Comparison of ENCODE assay signal across 17 cellular contexts in genomic region chr19:1386945-1387683, GRCh38. TPM values are rescaled to one million over a fixed set of nuclear protein-coding genes. Genes with fewer than 3 reads are reported as not detected.
DNase-seq lines count a peak whose midpoint lies in the region; ATAC-seq, FAIRE-seq and TF ChIP-seq lines count a peak whose summit lies in the region.
"Had no signal": no experiment of that assay in that cellular context is flagged by ENCODE, and none has a peak within 500 bp of the region (broad histone marks: within the 10 kb centered on the region; RNA-seq: fewer than 3 reads in every experiment).

No MANE protein-coding gene starts in this region.

- FAIRE-seq in HepG2 (lab: Jason Lieb, UNC) (no peak), K562 (lab: Jason Lieb, UNC) (no peak)
- FAIRE-seq: A549, GM19239 had no signal

- H3K27ac ChIP-seq in HepG2 (ENCODE audit: extremely low read length, insufficient read depth, low read length) (no peak overlapping the region), right lobe of liver (no peak overlapping the region), K562 (ENCODE audit: extremely low read depth, low read depth, low read length) (no peak overlapping the region), layer of hippocampus (ENCODE audit: low read depth, low read length) (peak overlapping the region; percentile 77)
- H3K27ac ChIP-seq: A549, SK-N-MC had no signal

- H3K4me1 ChIP-seq in HepG2 (ENCODE audit: insufficient read depth, low read length) (peaks cover 18% of the 10 kb centered on the region), right lobe of liver (peaks cover 0 to 7% (median 3%) of the 10 kb centered on the region in 4 donors), K562 (replicated peaks in 1 of 2; ENCODE audit: control insufficient read depth in 2 of 2, insufficient read depth in 2 of 2, low read length in 2 of 2) (peaks cover 0 to 52% of the 10 kb centered on the region in 2 experiments; a peak in 2 of 5 replicates)

- H3K4me2 ChIP-seq in HepG2 (ENCODE audit: low read depth, low read length) (no peak overlapping the region), K562 (ENCODE audit: insufficient read depth, low read length) (no peak overlapping the region)
- H3K4me2 ChIP-seq: A549 had no signal

- no peaks in the 10 kb centered on the region; a peak in 1 of 5 replicates for H3K27me3 ChIP-seq in HepG2 (ENCODE audit: control insufficient read depth in 1 of 2, insufficient read depth in 2 of 2, low read length in 2 of 2)
- no peaks in the 10 kb centered on the region for H3K27me3 ChIP-seq in right lobe of liver
- H3K27me3 ChIP-seq in K562 (ENCODE audit: control insufficient read depth in 2 of 2, insufficient read depth in 2 of 2, low read length in 2 of 2): no peaks in the 10 kb centered on the region
- H3K27me3 ChIP-seq in layer of hippocampus (ENCODE audit: control insufficient read depth, insufficient read depth, low read length): no peaks in the 10 kb centered on the region

- 98% methylated on average over 35 of the region's 39 CpGs for WGBS in HepG2 (ENCODE audit: low lambda C conversion rate)
- 84% methylated on average over 5 of the region's 39 CpGs for WGBS in right lobe of liver (ENCODE audit: insufficient coverage, low coverage, low lambda C conversion rate, missing lambda C conversion rate)
- 97% methylated on average over 24 of the region's 39 CpGs for WGBS in K562 (ENCODE audit: insufficient coverage, low coverage, missing lambda C conversion rate)

- H3K9ac ChIP-seq in HepG2 (ENCODE audit: insufficient read depth, low read depth, low read length) (no peak overlapping the region), K562 (ENCODE audit: insufficient read depth in 1 of 2, low read depth in 2 of 2, low read length in 2 of 2) (peak overlapping the region in 1 of 2 experiments; percentile 2; a peak in 2 of 4 replicates)

- TF ChIP-seq POLR2A in HepG2 (IDR thresholded peaks at IDR 0.05; ENCODE audit: insufficient read depth in 1 of 2, low read depth in 2 of 2, low read length in 2 of 2) (no peak), right lobe of liver (IDR thresholded peaks at IDR 0.05) (no peak), K562 (conservative IDR thresholded peaks at IDR 0.05) (no peak)

- no peaks in the 10 kb centered on the region for H4K20me1 ChIP-seq in HepG2 (ENCODE audit: insufficient read depth, low read length)
- peaks cover 5% of the 10 kb centered on the region for H4K20me1 ChIP-seq in K562 (replicated peaks; ENCODE audit: control insufficient read depth, insufficient read depth, low read length)

- no peaks in the 10 kb centered on the region for H3K9me1 ChIP-seq in K562 (ENCODE audit: control insufficient read depth, insufficient read depth, low read length)

- intact Hi-C loops in HepG2 (cut with micrococcal nuclease; ENCODE audit: unreplicated experiment): no loop called here
- intact Hi-C loops in right lobe of liver (cut with DNase I): no loop called here
- intact Hi-C loops in K562 (cut with micrococcal nuclease): no loop called here

- in situ Hi-C loops in HepG2 (cut with HindIII; ENCODE audit: extremely low pct_ligation_motif_present, low pct_unique_long_range_greater_than_20kb) (no loop called here), K562 (cut with MboI) (no loop called here)

- H2AFZ ChIP-seq in HepG2 (ENCODE audit: low read length) (no peak overlapping the region), K562 (ENCODE audit: low read depth, low read length) (no peak overlapping the region)

- TF ChIP-seq RAD21 in HepG2 (CRISPR knock-in tag; IDR thresholded peaks at IDR 0.05) (no peak), K562 (CRISPR knock-in tag; conservative IDR thresholded peaks at IDR 0.05 in 1 of 2, IDR thresholded peaks at IDR 0.05 in 1 of 2) (no peak)

- H3K9me3 ChIP-seq in HepG2 (ENCODE audit: low read length) (no peaks in the 10 kb centered on the region), right lobe of liver (no peaks in the 10 kb centered on the region), K562 (replicated peaks; ENCODE audit: control insufficient read depth, insufficient read depth, low read depth, low read length) (no peaks in the 10 kb centered on the region)
- H3K9me3 ChIP-seq: A549 had no signal

- H3K79me2 ChIP-seq in HepG2 (ENCODE audit: insufficient read depth, low read length) (peaks cover 13% of the 10 kb centered on the region), K562 (ENCODE audit: control insufficient read depth, insufficient read depth, low read length) (peaks cover 45% of the 10 kb centered on the region)

- POLR2A ChIA-PET in HepG2 (lab: Yijun Ruan, JAX): no interaction called here
- POLR2A ChIA-PET in K562 (lab: Yijun Ruan, JAX): interaction anchor here (0.5 kb wide), 1 partner anchor 88 kb away, joined by 4 read pairs; no protein-coding TSS in a partner anchor

- ATAC-seq in HepG2 (no peak), right lobe of liver (no peak), K562 (no peak)
- ATAC-seq: A549, Panc1 had no signal

- TF ChIP-seq CTCF in HepG2 (CRISPR knock-in tag; IDR thresholded peaks at IDR 0.05): no peak
- TF ChIP-seq CTCF in right lobe of liver (IDR thresholded peaks at IDR 0.05): no peak
- TF ChIP-seq CTCF in K562 (IDR thresholded peaks at IDR 0.05 in 2 of 3, conservative IDR thresholded peaks at IDR 0.05 in 1 of 3; ENCODE audit: insufficient read depth in 2 of 3, low read depth in 1 of 3, low read length in 3 of 3): no peak

- no peak for DNase-seq in HepG2 (ENCODE audit: low spot score)
- no peak for DNase-seq in right lobe of liver
- DNase-seq in K562 (ENCODE audit: extremely low read depth in 1 of 4, low spot score in 3 of 4): no peak
- DNase-seq in NCI-H1417 (lab: John Stamatoyannopoulos, UW): no peak
- no peak for DNase-seq in OCI-M2 (lab: John Stamatoyannopoulos, UW; ENCODE audit: unreplicated experiment)
- DNase-seq in NCI-H524 treated with DMSO at 0.1 percent for 48 hours (lab: John Stamatoyannopoulos, UW): no peak
- DNase-seq: COR-L47, H9, NCI-H1105 treated with DMSO at 0.1 percent for 48 hours, NCI-H187 treated with DMSO at 0.1 percent for 48 hours, NCI-H774, Right ventricle myocardium superior had no signal

- no TSS peak for BruUV-seq in HepG2 (replicated peaks; lab: Mats Ljungman, UMichigan)
- BruUV-seq in K562 (replicated peaks; lab: Mats Ljungman, UMichigan): no TSS peak

- H3K36me3 ChIP-seq in HepG2 (replicated peaks in 1 of 2; ENCODE audit: control insufficient read depth in 1 of 2, insufficient read depth in 2 of 2, low read length in 2 of 2): peaks cover 8 to 28% of the 10 kb centered on the region in 2 experiments; a peak in 4 of 5 replicates
- H3K36me3 ChIP-seq in right lobe of liver: peaks cover 0 to 22% (median 3%) of the 10 kb centered on the region in 4 donors
- peaks cover 60% of the 10 kb centered on the region; the same call in 2 of the 3 replicates for H3K36me3 ChIP-seq in K562 (ENCODE audit: control insufficient read depth, insufficient read depth, low read length)

- CTCF ChIA-PET in HepG2 (lab: Yijun Ruan, JAX; ENCODE audit: low intra/inter-chr PET ratio, low total read pairs) (no interaction called here), K562 (lab: Yijun Ruan, JAX; ENCODE audit: low intra/inter-chr PET ratio) (no interaction called here)

- TF ChIP-seq EP300 in HepG2 (IDR thresholded peaks at IDR 0.05; ENCODE audit: low read depth in 2 of 2, low read length in 2 of 2) (no peak), HepG2 (CRISPR knock-in tag; IDR thresholded peaks at IDR 0.05; ENCODE audit: borderline replicate concordance) (no peak), K562 (IDR thresholded peaks at IDR 0.05; ENCODE audit: low read length) (no peak)

- H3K4me3 ChIP-seq in HepG2 (replicated peaks in 1 of 3; ENCODE audit: insufficient read depth in 1 of 3, low read depth in 2 of 3, low read length in 3 of 3) (no peak overlapping the region), right lobe of liver (no peak overlapping the region), K562 (no peak overlapping the region)
- H3K4me3 ChIP-seq: A549, SK-N-MC had no signal

RNA-seq across cellular contexts. Expression of gene NDUFS7, which starts 3.4 kb away (rescaled TPM):
- total RNA-seq in HepG2 (2016; rRNA removed; fragmentation: Illumina TruSeq; extraction: Trizol): 41.9 and 66.9 TPM in 2 replicates
- total RNA-seq in HepG2 (2016; cell fraction: cytosol; rRNA removed; fragmentation: Illumina TruSeq; extraction: Trizol; ENCODE audit: low read depth): 18.8 and 21.5 TPM in 2 replicates
- 44.6 and 65.2 TPM in 2 replicates for total RNA-seq in HepG2 (2016; cell fraction: insoluble cytoplasmic fraction; rRNA removed; fragmentation: Illumina TruSeq; extraction: Trizol)
- total RNA-seq in HepG2 (2016; cell fraction: membrane; rRNA removed; fragmentation: Illumina TruSeq; extraction: Trizol): 20.5 and 26.2 TPM in 2 replicates
- 38.7 and 47.0 TPM in 2 replicates for total RNA-seq in HepG2 (2016; cell fraction: nucleus; rRNA removed; fragmentation: Illumina TruSeq; extraction: Trizol)
- 34.3 and 39.2 TPM in 2 replicates for polyA plus RNA-seq in HepG2 (2011; rRNA removed)
- 40.7 and 105 TPM in 2 replicates for polyA plus RNA-seq in HepG2 (2011; cell fraction: cytosol; rRNA removed)
- polyA plus RNA-seq in HepG2 (2011; cell fraction: nucleus; rRNA removed): 81.3 and 103 TPM in 2 replicates
- polyA plus RNA-seq in HepG2 (2012): 23.8 and 33.4 TPM in 2 replicates
- polyA plus RNA-seq in HepG2 (2016; cell fraction: cytosol; fragmentation: Illumina TruSeq; extraction: Trizol; ENCODE audit: low read depth): 23.8 and 28.5 TPM in 2 replicates
- 44.9 and 52.6 TPM in 2 replicates for polyA plus RNA-seq in HepG2 (2016; cell fraction: insoluble cytoplasmic fraction; fragmentation: Illumina TruSeq; extraction: Trizol; ENCODE audit: low read depth)
- 17.9 and 21.2 TPM in 2 replicates for polyA plus RNA-seq in HepG2 (2016; cell fraction: membrane; fragmentation: Illumina TruSeq; extraction: Trizol; ENCODE audit: low read depth)
- 72.2 and 84.5 TPM in 2 replicates for polyA plus RNA-seq in HepG2 (2016; cell fraction: nucleus; fragmentation: Illumina TruSeq; extraction: Trizol; ENCODE audit: insufficient read depth, low read depth)
- 40.5 and 74.3 TPM in 2 replicates for polyA minus RNA-seq in HepG2 (2011; rRNA and poly(A)+ RNA removed; ENCODE audit: low replicate concordance)
- polyA minus RNA-seq in HepG2 (2011; cell fraction: cytosol; rRNA and poly(A)+ RNA removed): 34.4 and 46.1 TPM in 2 replicates
- polyA minus RNA-seq in HepG2 (2011; cell fraction: nucleus; rRNA and poly(A)+ RNA removed): 8.9 and 9.0 TPM in 2 replicates
- total RNA-seq in right lobe of liver: 100 to 1,000 TPM in 2 of 6 experiments, 10 to 100 TPM in 4; 70.1 to 210 (median 85.0) TPM
- 66.7 and 198 TPM in 2 replicates for total RNA-seq in K562 (2011; cell fraction: chromatin; rRNA removed; ENCODE audit: low replicate concordance)
- total RNA-seq in K562 (2011; cell fraction: nucleolus; rRNA removed): 157 and 164 TPM in 2 replicates
- total RNA-seq in K562 (2011; cell fraction: nucleoplasm; rRNA removed): 136 and 201 TPM in 2 replicates
- total RNA-seq in K562 (2014; rRNA removed): 253 and 295 TPM in 2 replicates
- total RNA-seq in K562 (2014; rRNA removed; fragmentation: Illumina TruSeq; extraction: Trizol): 4.9 and 6.0 TPM in 2 replicates
- 108 and 142 TPM in 2 replicates for total RNA-seq in K562 (2015; rRNA removed; fragmentation: Illumina TruSeq; extraction: Trizol)
- 266 and 293 TPM in 2 replicates for total RNA-seq in K562 (2021)
- 56.7 and 107 TPM in 2 replicates for polyA plus RNA-seq in K562 (2011; rRNA removed)
- 225 and 766 TPM in 2 replicates for polyA plus RNA-seq in K562 (2011; cell fraction: cytosol; rRNA removed)
- 159 and 202 TPM in 2 replicates for polyA plus RNA-seq in K562 (2011; cell fraction: nucleus; rRNA removed)
- polyA plus RNA-seq in K562 (2012): 194 and 288 TPM in 2 replicates
- polyA plus RNA-seq in K562 (2014; fragmentation: Illumina TruSeq; extraction: Trizol): 11.4 and 105 TPM in 2 replicates
- 10 to 100 TPM; 28.2 to 60.6 TPM for polyA plus RNA-seq in K562 (2014; fragmentation: Nextera tagmentation; extraction: Ambion mirVana)
- polyA plus RNA-seq in K562 (2014; rRNA removed): 271 and 292 TPM in 2 replicates
- 32.1 and 38.2 TPM in 2 replicates for polyA minus RNA-seq in K562 (2011; rRNA and poly(A)+ RNA removed)
- 125 and 190 TPM in 2 replicates for polyA minus RNA-seq in K562 (2011; cell fraction: cytosol; rRNA and poly(A)+ RNA removed)
- 30.8 and 41.1 TPM in 2 replicates for polyA minus RNA-seq in K562 (2011; cell fraction: nucleus; rRNA and poly(A)+ RNA removed)

RNA-seq across cellular contexts. Expression of gene GAMT, which starts 14.2 kb away (rescaled TPM):
- total RNA-seq in HepG2 (2016; rRNA removed; fragmentation: Illumina TruSeq; extraction: Trizol) (113 and 124 TPM in 2 replicates), right lobe of liver (100 to 1,000 TPM; 151 to 380 (median 221) TPM), K562 (2014; rRNA removed) (35.2 and 47.8 TPM in 2 replicates), K562 (2014; rRNA removed; fragmentation: Illumina TruSeq; extraction: Trizol) (6.1 and 11.1 TPM in 2 replicates), K562 (2015; rRNA removed; fragmentation: Illumina TruSeq; extraction: Trizol) (25.9 and 28.7 TPM in 2 replicates), K562 (2021) (35.3 and 37.5 TPM in 2 replicates)
- total RNA-seq in HepG2 (2016; cell fraction: cytosol; rRNA removed; fragmentation: Illumina TruSeq; extraction: Trizol; ENCODE audit: low read depth): 167 and 206 TPM in 2 replicates
- 112 and 125 TPM in 2 replicates for total RNA-seq in HepG2 (2016; cell fraction: insoluble cytoplasmic fraction; rRNA removed; fragmentation: Illumina TruSeq; extraction: Trizol)
- total RNA-seq in HepG2 (2016; cell fraction: membrane; rRNA removed; fragmentation: Illumina TruSeq; extraction: Trizol): 130 and 170 TPM in 2 replicates
- 42.6 and 51.4 TPM in 2 replicates for total RNA-seq in HepG2 (2016; cell fraction: nucleus; rRNA removed; fragmentation: Illumina TruSeq; extraction: Trizol)
- polyA plus RNA-seq in HepG2 (2011; rRNA removed) (115 and 120 TPM in 2 replicates), K562 (2011; rRNA removed) (27.2 and 42.1 TPM in 2 replicates), K562 (2014; fragmentation: Illumina TruSeq; extraction: Trizol) (26.2 and 35.1 TPM in 2 replicates), K562 (2014; fragmentation: Nextera tagmentation; extraction: Ambion mirVana) (1 to 10 TPM; 1.3 to 2.1 TPM), K562 (2014; rRNA removed) (33.3 and 37.8 TPM in 2 replicates)
- polyA plus RNA-seq in HepG2 (2011; cell fraction: cytosol; rRNA removed): 103 and 156 TPM in 2 replicates
- 88.3 and 90.1 TPM in 2 replicates for polyA plus RNA-seq in HepG2 (2011; cell fraction: nucleus; rRNA removed)
- polyA plus RNA-seq in HepG2 (2012): 74.3 and 76.0 TPM in 2 replicates
- 282 and 316 TPM in 2 replicates for polyA plus RNA-seq in HepG2 (2016; cell fraction: cytosol; fragmentation: Illumina TruSeq; extraction: Trizol; ENCODE audit: low read depth)
- 152 and 183 TPM in 2 replicates for polyA plus RNA-seq in HepG2 (2016; cell fraction: insoluble cytoplasmic fraction; fragmentation: Illumina TruSeq; extraction: Trizol; ENCODE audit: low read depth)
- 195 and 222 TPM in 2 replicates for polyA plus RNA-seq in HepG2 (2016; cell fraction: membrane; fragmentation: Illumina TruSeq; extraction: Trizol; ENCODE audit: low read depth)
- polyA plus RNA-seq in HepG2 (2016; cell fraction: nucleus; fragmentation: Illumina TruSeq; extraction: Trizol; ENCODE audit: insufficient read depth, low read depth): 119 and 134 TPM in 2 replicates
- 46.3 and 144 TPM in 2 replicates for polyA minus RNA-seq in HepG2 (2011; rRNA and poly(A)+ RNA removed; ENCODE audit: low replicate concordance)
- polyA minus RNA-seq in HepG2 (2011; cell fraction: cytosol; rRNA and poly(A)+ RNA removed): 48.8 and 63.0 TPM in 2 replicates
- polyA minus RNA-seq in HepG2 (2011; cell fraction: nucleus; rRNA and poly(A)+ RNA removed): 20.3 and 21.1 TPM in 2 replicates
- 8.0 and 26.2 TPM in 2 replicates for total RNA-seq in K562 (2011; cell fraction: chromatin; rRNA removed; ENCODE audit: low replicate concordance)
- 17.6 and 18.7 TPM in 2 replicates for total RNA-seq in K562 (2011; cell fraction: nucleolus; rRNA removed)
- total RNA-seq in K562 (2011; cell fraction: nucleoplasm; rRNA removed): 11.9 and 13.9 TPM in 2 replicates
- 46.5 and 96.1 TPM in 2 replicates for polyA plus RNA-seq in K562 (2011; cell fraction: cytosol; rRNA removed)
- polyA plus RNA-seq in K562 (2011; cell fraction: nucleus; rRNA removed): 23.4 and 27.7 TPM in 2 replicates
- 44.0 and 47.8 TPM in 2 replicates for polyA plus RNA-seq in K562 (2012)
- polyA minus RNA-seq in K562 (2011; rRNA and poly(A)+ RNA removed): 8.4 and 12.9 TPM in 2 replicates
- polyA minus RNA-seq in K562 (2011; cell fraction: cytosol; rRNA and poly(A)+ RNA removed): 22.1 and 26.4 TPM in 2 replicates
- polyA minus RNA-seq in K562 (2011; cell fraction: nucleus; rRNA and poly(A)+ RNA removed): 6.7 and 7.7 TPM in 2 replicates

RNA-seq across cellular contexts. Expression of gene DAZAP1, which starts 20.3 kb away (rescaled TPM):
- 50.5 and 79.2 TPM in 2 replicates for total RNA-seq in HepG2 (2016; rRNA removed; fragmentation: Illumina TruSeq; extraction: Trizol)
- 72.9 and 77.7 TPM in 2 replicates for total RNA-seq in HepG2 (2016; cell fraction: cytosol; rRNA removed; fragmentation: Illumina TruSeq; extraction: Trizol; ENCODE audit: low read depth)
- 43.4 and 84.1 TPM in 2 replicates for total RNA-seq in HepG2 (2016; cell fraction: insoluble cytoplasmic fraction; rRNA removed; fragmentation: Illumina TruSeq; extraction: Trizol)
- total RNA-seq in HepG2 (2016; cell fraction: membrane; rRNA removed; fragmentation: Illumina TruSeq; extraction: Trizol): 104 and 106 TPM in 2 replicates
- total RNA-seq in HepG2 (2016; cell fraction: nucleus; rRNA removed; fragmentation: Illumina TruSeq; extraction: Trizol): 38.3 and 43.3 TPM in 2 replicates
- 58.7 and 63.3 TPM in 2 replicates for polyA plus RNA-seq in HepG2 (2011; rRNA removed)
- polyA plus RNA-seq in HepG2 (2011; cell fraction: cytosol; rRNA removed): 37.8 and 48.2 TPM in 2 replicates
- 99.5 and 105 TPM in 2 replicates for polyA plus RNA-seq in HepG2 (2011; cell fraction: nucleus; rRNA removed)
- polyA plus RNA-seq in HepG2 (2012): 48.3 and 71.8 TPM in 2 replicates
- 108 and 114 TPM in 2 replicates for polyA plus RNA-seq in HepG2 (2016; cell fraction: cytosol; fragmentation: Illumina TruSeq; extraction: Trizol; ENCODE audit: low read depth)
- polyA plus RNA-seq in HepG2 (2016; cell fraction: insoluble cytoplasmic fraction; fragmentation: Illumina TruSeq; extraction: Trizol; ENCODE audit: low read depth): 86.3 and 104 TPM in 2 replicates
- polyA plus RNA-seq in HepG2 (2016; cell fraction: membrane; fragmentation: Illumina TruSeq; extraction: Trizol; ENCODE audit: low read depth): 117 and 124 TPM in 2 replicates
- 140 and 145 TPM in 2 replicates for polyA plus RNA-seq in HepG2 (2016; cell fraction: nucleus; fragmentation: Illumina TruSeq; extraction: Trizol; ENCODE audit: insufficient read depth, low read depth)
- polyA minus RNA-seq in HepG2 (2011; rRNA and poly(A)+ RNA removed; ENCODE audit: low replicate concordance): 26.8 and 58.6 TPM in 2 replicates
- polyA minus RNA-seq in HepG2 (2011; cell fraction: cytosol; rRNA and poly(A)+ RNA removed): 32.1 and 33.1 TPM in 2 replicates
- 35.5 and 41.4 TPM in 2 replicates for polyA minus RNA-seq in HepG2 (2011; cell fraction: nucleus; rRNA and poly(A)+ RNA removed)
- total RNA-seq in right lobe of liver: 10 to 100 TPM; 22.3 to 50.9 (median 42.2) TPM
- 223 and 289 TPM in 2 replicates for total RNA-seq in K562 (2011; cell fraction: chromatin; rRNA removed; ENCODE audit: low replicate concordance)
- 105 and 117 TPM in 2 replicates for total RNA-seq in K562 (2011; cell fraction: nucleolus; rRNA removed)
- 149 and 185 TPM in 2 replicates for total RNA-seq in K562 (2011; cell fraction: nucleoplasm; rRNA removed)
- 222 and 244 TPM in 2 replicates for total RNA-seq in K562 (2014; rRNA removed)
- total RNA-seq in K562 (2014; rRNA removed; fragmentation: Illumina TruSeq; extraction: Trizol): 77.7 and 78.7 TPM in 2 replicates
- total RNA-seq in K562 (2015; rRNA removed; fragmentation: Illumina TruSeq; extraction: Trizol): 139 and 143 TPM in 2 replicates
- 287 and 289 TPM in 2 replicates for total RNA-seq in K562 (2021)
- 125 and 155 TPM in 2 replicates for polyA plus RNA-seq in K562 (2011; rRNA removed)
- 57.6 and 123 TPM in 2 replicates for polyA plus RNA-seq in K562 (2011; cell fraction: cytosol; rRNA removed)
- 177 and 237 TPM in 2 replicates for polyA plus RNA-seq in K562 (2011; cell fraction: nucleus; rRNA removed)
- polyA plus RNA-seq in K562 (2012): 116 and 140 TPM in 2 replicates
- 142 and 156 TPM in 2 replicates for polyA plus RNA-seq in K562 (2014; fragmentation: Illumina TruSeq; extraction: Trizol)
- 10 to 100 TPM; 10.8 to 13.3 TPM for polyA plus RNA-seq in K562 (2014; fragmentation: Nextera tagmentation; extraction: Ambion mirVana)
- polyA plus RNA-seq in K562 (2014; rRNA removed): 250 and 266 TPM in 2 replicates
- 29.7 and 47.1 TPM in 2 replicates for polyA minus RNA-seq in K562 (2011; rRNA and poly(A)+ RNA removed)
- polyA minus RNA-seq in K562 (2011; cell fraction: cytosol; rRNA and poly(A)+ RNA removed): 61.3 and 62.0 TPM in 2 replicates
- polyA minus RNA-seq in K562 (2011; cell fraction: nucleus; rRNA and poly(A)+ RNA removed): 38.8 and 60.8 TPM in 2 replicates

RNA-seq across cellular contexts. Expression of gene RPS15, which starts 51.1 kb away (rescaled TPM):
- 695 and 780 TPM in 2 replicates for total RNA-seq in HepG2 (2016; rRNA removed; fragmentation: Illumina TruSeq; extraction: Trizol)
- total RNA-seq in HepG2 (2016; cell fraction: cytosol; rRNA removed; fragmentation: Illumina TruSeq; extraction: Trizol; ENCODE audit: low read depth): 693 and 734 TPM in 2 replicates
- total RNA-seq in HepG2 (2016; cell fraction: insoluble cytoplasmic fraction; rRNA removed; fragmentation: Illumina TruSeq; extraction: Trizol): 654 and 886 TPM in 2 replicates
- total RNA-seq in HepG2 (2016; cell fraction: membrane; rRNA removed; fragmentation: Illumina TruSeq; extraction: Trizol): 967 and 1,125 TPM in 2 replicates
- 240 and 299 TPM in 2 replicates for total RNA-seq in HepG2 (2016; cell fraction: nucleus; rRNA removed; fragmentation: Illumina TruSeq; extraction: Trizol)
- polyA plus RNA-seq in HepG2 (2011; rRNA removed): 1,411 and 1,504 TPM in 2 replicates
- 2,214 and 3,196 TPM in 2 replicates for polyA plus RNA-seq in HepG2 (2011; cell fraction: cytosol; rRNA removed)
- 923 and 1,023 TPM in 2 replicates for polyA plus RNA-seq in HepG2 (2011; cell fraction: nucleus; rRNA removed)
- 1,504 and 2,202 TPM in 2 replicates for polyA plus RNA-seq in HepG2 (2012)
- polyA plus RNA-seq in HepG2 (2016; cell fraction: cytosol; fragmentation: Illumina TruSeq; extraction: Trizol; ENCODE audit: low read depth): 1,868 and 2,054 TPM in 2 replicates
- polyA plus RNA-seq in HepG2 (2016; cell fraction: insoluble cytoplasmic fraction; fragmentation: Illumina TruSeq; extraction: Trizol; ENCODE audit: low read depth): 1,628 and 1,692 TPM in 2 replicates
- 2,328 and 2,419 TPM in 2 replicates for polyA plus RNA-seq in HepG2 (2016; cell fraction: membrane; fragmentation: Illumina TruSeq; extraction: Trizol; ENCODE audit: low read depth)
- 895 and 898 TPM in 2 replicates for polyA plus RNA-seq in HepG2 (2016; cell fraction: nucleus; fragmentation: Illumina TruSeq; extraction: Trizol; ENCODE audit: insufficient read depth, low read depth)
- 538 and 916 TPM in 2 replicates for polyA minus RNA-seq in HepG2 (2011; rRNA and poly(A)+ RNA removed; ENCODE audit: low replicate concordance)
- polyA minus RNA-seq in HepG2 (2011; cell fraction: cytosol; rRNA and poly(A)+ RNA removed): 647 and 682 TPM in 2 replicates
- polyA minus RNA-seq in HepG2 (2011; cell fraction: nucleus; rRNA and poly(A)+ RNA removed): 109 and 140 TPM in 2 replicates
- 1,000 to 10,000 TPM in 2 of 6 experiments, 100 to 1,000 TPM in 4; 334 to 1,615 (median 355) TPM for total RNA-seq in right lobe of liver
- 72.0 and 238 TPM in 2 replicates for total RNA-seq in K562 (2011; cell fraction: chromatin; rRNA removed; ENCODE audit: low replicate concordance)
- total RNA-seq in K562 (2011; cell fraction: nucleolus; rRNA removed): 545 and 547 TPM in 2 replicates
- total RNA-seq in K562 (2011; cell fraction: nucleoplasm; rRNA removed): 383 and 585 TPM in 2 replicates
- total RNA-seq in K562 (2014; rRNA removed): 2,649 and 2,867 TPM in 2 replicates
- total RNA-seq in K562 (2014; rRNA removed; fragmentation: Illumina TruSeq; extraction: Trizol): 407 and 630 TPM in 2 replicates
- 1,267 and 1,272 TPM in 2 replicates for total RNA-seq in K562 (2015; rRNA removed; fragmentation: Illumina TruSeq; extraction: Trizol)
- 2,126 and 2,254 TPM in 2 replicates for total RNA-seq in K562 (2021)
- 957 and 1,566 TPM in 2 replicates for polyA plus RNA-seq in K562 (2011; rRNA removed)
- 3,186 and 4,296 TPM in 2 replicates for polyA plus RNA-seq in K562 (2011; cell fraction: cytosol; rRNA removed)
- polyA plus RNA-seq in K562 (2011; cell fraction: nucleus; rRNA removed): 907 and 973 TPM in 2 replicates
- 2,701 and 2,899 TPM in 2 replicates for polyA plus RNA-seq in K562 (2012)
- 912 and 1,907 TPM in 2 replicates for polyA plus RNA-seq in K562 (2014; fragmentation: Illumina TruSeq; extraction: Trizol)
- 100 to 1,000 TPM; 605 to 818 TPM for polyA plus RNA-seq in K562 (2014; fragmentation: Nextera tagmentation; extraction: Ambion mirVana)
- 2,791 and 3,285 TPM in 2 replicates for polyA plus RNA-seq in K562 (2014; rRNA removed)
- polyA minus RNA-seq in K562 (2011; rRNA and poly(A)+ RNA removed): 202 and 239 TPM in 2 replicates
- 1,242 and 1,610 TPM in 2 replicates for polyA minus RNA-seq in K562 (2011; cell fraction: cytosol; rRNA and poly(A)+ RNA removed)
- 152 and 304 TPM in 2 replicates for polyA minus RNA-seq in K562 (2011; cell fraction: nucleus; rRNA and poly(A)+ RNA removed)

Comparison
In these comparisons a context has a peak if more than half of its experiments do, and no peak if none do; other contexts are left out.
1. Of the 241 proteins assayed by ChIP-seq in both HepG2 and K562: peak only in HepG2: none; only in K562: POLR2G; in both: RBFOX2 and ZBTB33; in neither: 238.